In genomic region chr7:120950026-120950538, GRCh38 we compare ENCODE assay signal across 8 cellular contexts. TPM values are rescaled to one million over a fixed set of nuclear protein-coding genes. Genes with fewer than 3 reads are reported as not detected.
DNase-seq lines count a peak whose midpoint lies in the region; ATAC-seq and TF ChIP-seq lines count a peak whose summit lies in the region.

No MANE protein-coding gene starts in this region.

- DNase-seq in A172 (ENCODE audit: low spot score) (peak; percentile 3), HL-60 (ENCODE audit: low read depth in 1 of 2, low spot score in 1 of 2) (no peak), Kasumi-1 (lab: John Stamatoyannopoulos, UW) (no peak), NAMALWA (ENCODE audit: low spot score) (no peak), NCI-H2081 treated with DMSO at 0.1 percent for 48 hours (lab: John Stamatoyannopoulos, UW) (no peak)

- H3K27ac ChIP-seq in HL-60 (replicated peaks), result peak overlapping the region; percentile 97
- H3K27ac ChIP-seq in mucosa of rectum (ENCODE audit: low read depth in 2 of 2, low read length in 2 of 2), result peak overlapping the region in 1 of 2 donors; percentile 61

- peaks cover 8 to 16% of the 10 kb centered on the region in 2 donors for H3K4me1 ChIP-seq in mucosa of rectum (ENCODE audit: control insufficient read depth in 2 of 2, insufficient read depth in 2 of 2, low read length in 2 of 2)

- peak overlapping the region; percentile 99 for H3K27ac Mint-ChIP-seq in brain

- H3K4me1 Mint-ChIP-seq in brain, result peaks cover 39% of the 10 kb centered on the region

- H3K4me3 ChIP-seq in HL-60 (replicated peaks; ENCODE audit: insufficient read depth, low read length), result peak overlapping the region; percentile 96
- H3K4me3 ChIP-seq in mucosa of rectum (ENCODE audit: low read length in 2 of 2), result peak overlapping the region; percentile 73 to 92

- peaks cover 13% of the 10 kb centered on the region for H3K27me3 Mint-ChIP-seq in brain

- H3K9ac ChIP-seq in mucosa of rectum (ENCODE audit: low read depth in 1 of 2, low read length in 2 of 2), result peak overlapping the region; percentile 37 to 56

- peaks cover 19% of the 10 kb centered on the region for H3K36me3 Mint-ChIP-seq in brain

- peaks cover 0 to 4% (median 0%) of the 10 kb centered on the region in 5 experiments for H3K9me3 Mint-ChIP-seq in brain

- TF ChIP-seq CTCF in HL-60 (IDR thresholded peaks at IDR 0.05; ENCODE audit: insufficient read depth, low read length), result no peak
- TF ChIP-seq CTCF in brain (conservative IDR thresholded peaks at IDR 0.05), result no peak

- no peaks in the 10 kb centered on the region for H3K27me3 ChIP-seq in HL-60 (ENCODE audit: insufficient read depth, poor library complexity, severe bottlenecking)
- H3K27me3 ChIP-seq in mucosa of rectum (ENCODE audit: control insufficient read depth in 2 of 2, insufficient read depth in 2 of 2, low read length in 2 of 2), result no peaks in the 10 kb centered on the region

- H3K9me3 ChIP-seq in mucosa of rectum (ENCODE audit: control insufficient read depth in 2 of 2, low read length in 2 of 2), result no peaks in the 10 kb centered on the region

- H3K4me3 Mint-ChIP-seq in brain, result peak overlapping the region; percentile 93 to 98 (median 95)

- H3K36me3 ChIP-seq in mucosa of rectum (ENCODE audit: control insufficient read depth in 2 of 2, insufficient read depth in 2 of 2, low read length in 2 of 2), result peaks cover 6 to 9% of the 10 kb centered on the region in 2 donors

- no peak for ATAC-seq in HG03354 (IDR thresholded peaks at IDR 0.05; ENCODE audit: poor library complexity, severe bottlenecking, unreplicated experiment)

RNA-seq across cellular contexts. Expression of gene ING3, which starts 0.5 kb away (rescaled TPM):
- 19.7 and 32.2 TPM in 2 replicates for total RNA-seq in A172 (2014; rRNA removed; shearing (Covaris generic))
- 6.8 TPM for polyA plus RNA-seq in brain (ENCODE audit: insufficient read depth, low read depth, low replicate concordance)

RNA-seq across cellular contexts. Expression of gene CPED1, which starts 38.4 kb away (rescaled TPM):
- total RNA-seq in A172 (2014; rRNA removed; shearing (Covaris generic)), result 18.0 and 18.4 TPM in 2 replicates
- 0.22 TPM for polyA plus RNA-seq in brain (ENCODE audit: insufficient read depth, low read depth, low replicate concordance)
